In genomic region chr2:101696272-101697123, GRCh38 we compare ENCODE assay signal across 1 cellular context.
TF ChIP-seq lines count a peak whose summit lies in the region.

No MANE protein-coding gene starts in this region.

TF ChIP-seq in HepG2, 621 proteins besides CTCF, POLR2A, EP300 and RAD21 (continued from another document and continues in another):
- no peak for TF ChIP-seq ZBTB10 (CRISPR knock-in tag; IDR thresholded peaks at IDR 0.05; ENCODE audit: borderline replicate concordance)
- TF ChIP-seq ZNF646 (CRISPR knock-in tag; IDR thresholded peaks at IDR 0.05): 0 out of 2 replicates have a peak, but pooled peaks have one; percentile 8
- 0 out of 2 replicates have a peak, but pooled peaks have one; percentile 21 for TF ChIP-seq ZBTB3 (CRISPR knock-in tag; IDR thresholded peaks at IDR 0.05; ENCODE audit: borderline replicate concordance, low read depth)
- peak; percentile 27; the same call in 1 of the 2 replicates for TF ChIP-seq NRL (CRISPR knock-in tag; IDR thresholded peaks at IDR 0.05; ENCODE audit: borderline replicate concordance)
- peak; percentile 25; the same call in 1 of the 2 replicates for TF ChIP-seq ESRRA (CRISPR knock-in tag; IDR thresholded peaks at IDR 0.05; ENCODE audit: low read depth)
- TF ChIP-seq ZMYM2 (CRISPR knock-in tag; IDR thresholded peaks at IDR 0.05): 0 out of 2 replicates have a peak, but pooled peaks have one; percentile 29
- no peak for TF ChIP-seq CEBPZ (IDR thresholded peaks at IDR 0.05; ENCODE audit: low read length)
- TF ChIP-seq POLR2AphosphoS5 (IDR thresholded peaks at IDR 0.05; ENCODE audit: low read depth, low read length): no peak
- TF ChIP-seq ZSCAN30 (CRISPR knock-in tag; IDR thresholded peaks at IDR 0.05): peak; percentile 91
- TF ChIP-seq SRF (IDR thresholded peaks at IDR 0.05; ENCODE audit: low read depth, low read length): no peak
- peak; percentile 87 for TF ChIP-seq ZEB1 (IDR thresholded peaks at IDR 0.05; ENCODE audit: insufficient replicate concordance, low read depth)
- 0 out of 2 replicates have a peak, but pooled peaks have one; percentile 33 for TF ChIP-seq ZNF276 (CRISPR knock-in tag; IDR thresholded peaks at IDR 0.05; ENCODE audit: low read depth)
- TF ChIP-seq MIER2 (CRISPR knock-in tag; IDR thresholded peaks at IDR 0.05): no peak
- TF ChIP-seq SAP130 (CRISPR knock-in tag; IDR thresholded peaks at IDR 0.05; ENCODE audit: low read depth): peak; percentile 11; the same call in 1 of the 2 replicates
- TF ChIP-seq SOX13 (IDR thresholded peaks at IDR 0.05): no peak
- TF ChIP-seq SOX13 (CRISPR knock-in tag; conservative IDR thresholded peaks at IDR 0.05 in 1 of 2, IDR thresholded peaks at IDR 0.05 in 1 of 2): no peak
- 0 out of 2 replicates have a peak, but pooled peaks have one; percentile 1 for TF ChIP-seq HNF4A (CRISPR knock-in tag; IDR thresholded peaks at IDR 0.05)
- TF ChIP-seq HNF1A (IDR thresholded peaks at IDR 0.05; ENCODE audit: low read depth): no peak
- peak; percentile 36; the same call in 1 of the 2 replicates for TF ChIP-seq HNF1A (CRISPR knock-in tag; IDR thresholded peaks at IDR 0.05; ENCODE audit: borderline replicate concordance)
- no peak for TF ChIP-seq PBX2 (CRISPR knock-in tag; IDR thresholded peaks at IDR 0.05)
- peak; percentile 47; the same call in 1 of the 2 replicates for TF ChIP-seq ZNF350 (CRISPR knock-in tag; IDR thresholded peaks at IDR 0.05; ENCODE audit: borderline replicate concordance, low read depth)
- peak; percentile 66; the same call in 1 of the 2 replicates for TF ChIP-seq ZNF281 (CRISPR knock-in tag; IDR thresholded peaks at IDR 0.05; ENCODE audit: borderline replicate concordance)
- peak; percentile 51; the same call in 1 of the 2 replicates for TF ChIP-seq HDAC1 (CRISPR knock-in tag; IDR thresholded peaks at IDR 0.05)
- no peak for TF ChIP-seq ELF3 (CRISPR knock-in tag; IDR thresholded peaks at IDR 0.05)
- no peak for TF ChIP-seq ZBTB44 (CRISPR knock-in tag; IDR thresholded peaks at IDR 0.05)
- 0 out of 2 replicates have a peak, but pooled peaks have one; percentile 8 for TF ChIP-seq GFI1 (CRISPR knock-in tag; IDR thresholded peaks at IDR 0.05; ENCODE audit: borderline replicate concordance)
- TF ChIP-seq SIX1 (CRISPR knock-in tag; IDR thresholded peaks at IDR 0.05; ENCODE audit: borderline replicate concordance): 0 out of 2 replicates have a peak, but pooled peaks have one; percentile 24
